In genomic region chr2:28958689-28959088, GRCh38 we compare ENCODE assay signal across 8 cellular contexts. TPM values are rescaled to one million over a fixed set of nuclear protein-coding genes. Genes with fewer than 3 reads are reported as not detected.
A peak's percentile ranks its signal among the peaks of the same experiment; 100 is the strongest.
DNase-seq lines count a peak whose midpoint lies in the region; ATAC-seq and TF ChIP-seq lines count a peak whose summit lies in the region.

No MANE protein-coding gene starts in this region.

- no peaks in the 10 kb centered on the region for H3K36me3 Mint-ChIP-seq in activated T-cell treated with anti-CD3 and anti-CD28 coated beads, Interleukin-2, amount 50 U/mL, for 24 hours (ENCODE audit: low read depth)
- H3K36me3 Mint-ChIP-seq in neural progenitor cell, result no peaks in the 10 kb centered on the region

- no peaks in the 10 kb centered on the region for H3K27me3 Mint-ChIP-seq in activated T-cell treated with anti-CD3 and anti-CD28 coated beads, Interleukin-2, amount 50 U/mL, for 24 hours
- peaks cover 6% of the 10 kb centered on the region for H3K27me3 Mint-ChIP-seq in neural progenitor cell (ENCODE audit: insufficient read depth, low read depth)

- peak overlapping the region; percentile 59 for H2AFZ ChIP-seq in neural progenitor cell (replicated peaks)

- peak; percentile 31 for DNase-seq in DMS153 treated with DMSO at 0.1 percent for 48 hours (lab: John Stamatoyannopoulos, UW; ENCODE audit: unreplicated experiment)
- peak; percentile 77 for DNase-seq in HT1080 (ENCODE audit: low read depth)
- peak; percentile 61 for DNase-seq in NCI-H774 (lab: John Stamatoyannopoulos, UW)
- peak; percentile 51 for DNase-seq in activated T-cell treated with anti-CD3 and anti-CD28 coated beads, Interleukin-2, amount 50 U/mL, for 24 hours
- peak; percentile 79 for DNase-seq in fibroblast of villous mesenchyme (ENCODE audit: low read depth)
- peak; percentile 90 for DNase-seq in neural progenitor cell (ENCODE audit: low spot score)

- ATAC-seq in HG02678 (IDR thresholded peaks at IDR 0.05; ENCODE audit: unreplicated experiment) (no peak), GM19455 (IDR thresholded peaks at IDR 0.05; ENCODE audit: unreplicated experiment) (no peak)

- H3K4me1 ChIP-seq in neural progenitor cell, result peaks cover 10% of the 10 kb centered on the region

- H3K4me2 ChIP-seq in neural progenitor cell, result peak overlapping the region; percentile 8

- H3K79me2 ChIP-seq in neural progenitor cell (ENCODE audit: low read depth), result no peaks in the 10 kb centered on the region

- no peaks in the 10 kb centered on the region for H3K9me3 Mint-ChIP-seq in activated T-cell treated with anti-CD3 and anti-CD28 coated beads, Interleukin-2, amount 50 U/mL, for 24 hours
- no peaks in the 10 kb centered on the region for H3K9me3 Mint-ChIP-seq in neural progenitor cell

- no peaks in the 10 kb centered on the region for H3K36me3 ChIP-seq in neural progenitor cell

- no peaks in the 10 kb centered on the region for H4K20me1 ChIP-seq in neural progenitor cell (ENCODE audit: low read depth)

- peaks cover 15% of the 10 kb centered on the region for H3K4me1 Mint-ChIP-seq in activated T-cell treated with anti-CD3 and anti-CD28 coated beads, Interleukin-2, amount 50 U/mL, for 24 hours (ENCODE audit: low read depth)
- H3K4me1 Mint-ChIP-seq in neural progenitor cell, result peaks cover 35% of the 10 kb centered on the region

- H3K4me3 Mint-ChIP-seq in activated T-cell treated with anti-CD3 and anti-CD28 coated beads, Interleukin-2, amount 50 U/mL, for 24 hours, result no peak overlapping the region
- peak overlapping the region; percentile 48 for H3K4me3 Mint-ChIP-seq in neural progenitor cell

- no peak overlapping the region for H3K27ac Mint-ChIP-seq in activated T-cell treated with anti-CD3 and anti-CD28 coated beads, Interleukin-2, amount 50 U/mL, for 24 hours
- no peak overlapping the region for H3K27ac Mint-ChIP-seq in neural progenitor cell

- no peak overlapping the region for H3K4me3 ChIP-seq in fibroblast of villous mesenchyme (ENCODE audit: low read depth, low read length)
- no peak overlapping the region for H3K4me3 ChIP-seq in neural progenitor cell

- H3K9ac ChIP-seq in neural progenitor cell, result no peak overlapping the region

- H3F3A ChIP-seq in neural progenitor cell (ENCODE audit: low read depth), result peaks cover 10% of the 10 kb centered on the region

- H3K27ac ChIP-seq in neural progenitor cell, result no peak overlapping the region

- H3K27me3 ChIP-seq in neural progenitor cell, result no peaks in the 10 kb centered on the region

- no peaks in the 10 kb centered on the region for H3K9me3 ChIP-seq in neural progenitor cell (ENCODE audit: low read depth)

- TF ChIP-seq CTCF in fibroblast of villous mesenchyme (IDR thresholded peaks at IDR 0.05; ENCODE audit: insufficient read depth, low read depth, low read length), result peak; percentile 64
- TF ChIP-seq CTCF in neural progenitor cell (IDR thresholded peaks at IDR 0.05), result peak; percentile 80

RNA-seq across cellular contexts. Expression of gene TOGARAM2, which starts 22.4 kb away (rescaled TPM):
- 0.17 and 0.59 TPM in 2 replicates for total RNA-seq in HT1080 (2014; rRNA removed; shearing (Covaris generic))
- polyA plus RNA-seq in HT1080 (2015; cell fraction: cytosol; rRNA removed), result 0.08 and 0.12 TPM in 2 replicates
- polyA plus RNA-seq in HT1080 (2015; cell fraction: nucleus; rRNA removed), result 0.31 and 0.79 TPM in 2 replicates
- total RNA-seq in fibroblast of villous mesenchyme (under 0.01 and 0.43 TPM in 2 replicates), neural progenitor cell (ENCODE audit: low replicate concordance) (0.04 and 0.62 TPM in 2 replicates)

Comparison
In these comparisons a context has a peak if more than half of its experiments do, and no peak if none do; other contexts are left out.
1. DNase-seq: peak in every context shown above with its lines; median percentile 90 in neural progenitor cell; 79 in fibroblast of villous mesenchyme; 77 in HT1080; 61 in NCI-H774; 51 in activated T-cell treated with anti-CD3 and anti-CD28 coated beads, Interleukin-2, amount 50 U/mL, for 24 hours; 31 in DMS153 treated with DMSO at 0.1 percent for 48 hours.